In genomic region chr12:39755475-39755874, GRCh38 we compare ENCODE assay signal across 32 cellular contexts.
"Had no signal": no experiment of that assay in that cellular context is flagged by ENCODE, and none has a peak within 500 bp of the region (broad histone marks: within the 10 kb centered on the region; RNA-seq: fewer than 3 reads in every experiment).

No MANE protein-coding gene starts in this region.

- H3K27ac ChIP-seq: adrenal gland, body of pancreas, brain microvascular endothelial cell, breast epithelium, VCaP had no signal

- DNase-seq: activated B cell treated with CpG ODN at 0.5 μM for 24 hours; activated CD4-positive, alpha-beta memory T cell treated with anti-CD3 and anti-CD28 coated beads for 36 hours; activated CD4-positive, alpha-beta T cell treated with anti-CD3 and anti-CD28 coated beads for 4 hours; activated CD4-positive, alpha-beta T cell treated with anti-CD3 and anti-CD28 coated beads, Interleukin-2, amount 10 ng/mL, durations not matched to agents 24 days and 14 days; activated CD4-positive, alpha-beta T cell treated with anti-CD3 and anti-CD28 coated beads, Interleukin-2, amount 50 U/mL, for 1 hour; activated CD4-positive, alpha-beta T cell treated with anti-CD3 and anti-CD28 coated beads, Interleukin-2, amount 50 U/mL, for 4 hours; activated CD4-positive, CD25-positive, alpha-beta regulatory T cell treated with anti-CD3 and anti-CD28 coated beads, Interleukin-2, amount 50 U/mL, for 72 hours; activated CD8-positive, alpha-beta memory T cell treated with anti-CD3 and anti-CD28 coated beads, Interleukin-2, amount 50 U/mL, for 4 hours; activated CD8-positive, alpha-beta T cell treated with anti-CD3 and anti-CD28 coated beads for 36 hours; activated effector memory CD4-positive, alpha-beta T cell treated with anti-CD3 and anti-CD28 coated beads, Interleukin-2, amount 50 U/mL, for 16 hours; activated gamma-delta T cell treated with Interleukin-2 at 50 U/mL for 16 hours; activated naive CD4-positive, alpha-beta T cell; activated naive CD4-positive, alpha-beta T cell treated with anti-CD3 and anti-CD28 coated beads for 36 hours; activated naive CD4-positive, alpha-beta T cell treated with anti-CD3 and anti-CD28 coated beads, Interleukin-2, amount 50 U/mL, for 16 hours; activated naive CD8-positive, alpha-beta T cell treated with anti-CD3 and anti-CD28 coated beads for 36 hours; activated T-cell treated with anti-CD3 and anti-CD28 coated beads for 4 hours; activated T-cell treated with anti-CD3 and anti-CD28 coated beads, Interleukin-2, amount 50 U/mL, for 1 hour; activated T-cell treated with anti-CD3 and anti-CD28 coated beads, Interleukin-2, amount 50 U/mL, for 4 hours; activated T-cell treated with anti-CD3 and anti-CD28 coated beads, Interleukin-2, amount 50 U/mL, for 72 hours; adrenal gland; amniotic stem cell; aorta; body of pancreas; brain microvascular endothelial cell; central memory CD4-positive, alpha-beta T cell; T-helper 2 cell; T-helper 9 cell had no signal

- FAIRE-seq: astrocyte had no signal

- H3K36me3 ChIP-seq: adrenal gland, brain microvascular endothelial cell, breast epithelium had no signal

- H3K4me3 ChIP-seq: adrenal gland, body of pancreas, breast epithelium had no signal

- ATAC-seq: activated CD8-positive, alpha-beta T cell treated with anti-CD3 and anti-CD28 coated beads for 36 hours; activated naive CD4-positive, alpha-beta T cell treated with anti-CD3 and anti-CD28 coated beads, Interleukin-2, amount 50 U/mL, for 72 hours; activated T-cell treated with anti-CD3 and anti-CD28 coated beads, Interleukin-2, amount 50 U/mL, for 4 hours; activated T-cell treated with anti-CD3 and anti-CD28 coated beads, Interleukin-2, amount 50 U/mL, for 72 hours; activated T-helper 17 cell treated with anti-CD3 and anti-CD28 coated beads, Interleukin-2, amount 50 U/mL, for 72 hours; body of pancreas had no signal

- H3K27me3 ChIP-seq: adrenal gland, body of pancreas, brain microvascular endothelial cell, breast epithelium had no signal

- H3K9me3 ChIP-seq: adrenal gland, body of pancreas, breast epithelium had no signal

- H3K4me1 ChIP-seq: adrenal gland, body of pancreas, breast epithelium had no signal
